7 cellular contexts compared by ENCODE assay signal in the genomic region with DNA sequence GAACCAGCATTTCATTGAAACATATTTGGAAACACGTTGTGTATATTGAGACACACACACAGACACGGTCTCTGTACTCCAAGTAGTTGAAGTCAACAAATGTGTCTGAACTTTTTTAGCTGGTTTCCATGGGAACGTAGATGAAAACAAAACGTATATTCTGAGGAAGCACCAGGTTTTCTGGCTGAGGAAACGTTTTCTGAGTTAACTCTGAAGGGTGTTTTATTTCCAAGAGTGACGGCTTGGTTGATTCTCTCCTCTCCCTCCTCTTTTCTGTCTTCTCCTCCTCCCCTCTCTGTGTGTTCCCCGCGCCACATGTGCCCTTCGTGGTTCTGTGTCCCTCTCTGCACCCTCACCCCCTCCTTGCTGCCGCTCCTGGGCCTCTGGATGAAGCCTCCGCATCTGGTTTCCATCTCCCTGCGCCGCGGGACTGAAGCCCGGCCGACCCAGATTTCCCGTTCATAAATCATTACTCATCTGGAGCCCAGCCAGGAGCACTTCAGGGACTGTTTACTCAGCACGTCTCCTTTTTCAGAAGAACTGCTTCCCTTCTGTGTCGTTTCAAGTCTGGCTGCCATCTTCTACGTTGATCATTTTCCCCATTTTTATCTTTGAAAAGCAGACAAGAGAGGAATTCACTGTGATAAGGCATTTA.
DNase-seq lines count a peak whose midpoint lies in the region; ATAC-seq and TF ChIP-seq lines count a peak whose summit lies in the region.

No MANE protein-coding gene starts in this region.

- H3K4me3 Mint-ChIP-seq in activated naive CD8-positive, alpha-beta T cell, result peak overlapping the region; percentile 80
- H3K4me3 Mint-ChIP-seq in natural killer cell, result no peak overlapping the region

- H3K27ac Mint-ChIP-seq in activated naive CD8-positive, alpha-beta T cell, result no peak overlapping the region
- no peak overlapping the region for H3K27ac Mint-ChIP-seq in natural killer cell

- TF ChIP-seq CTCF in natural killer cell (IDR thresholded peaks at IDR 0.05), result no peak

- peaks cover 11% of the 10 kb centered on the region for H3K4me1 Mint-ChIP-seq in activated naive CD8-positive, alpha-beta T cell (ENCODE audit: low read depth)
- peaks cover 0 to 7% of the 10 kb centered on the region in 2 donors for H3K4me1 Mint-ChIP-seq in natural killer cell

- H3K27me3 Mint-ChIP-seq in activated naive CD8-positive, alpha-beta T cell, result peaks cover 32% of the 10 kb centered on the region
- peaks cover 32 to 72% of the 10 kb centered on the region in 2 donors for H3K27me3 Mint-ChIP-seq in natural killer cell (ENCODE audit: low read depth in 2 of 2)

- DNase-seq in HCEC 1CT (peak; percentile 99), NCI-H226 (peak; percentile 93), left cardiac atrium (peak; percentile 97), retina (peak; percentile 54), natural killer cell (no peak)

- ATAC-seq in left cardiac atrium (peak; percentile 96 to 97), GM19324 (IDR thresholded peaks at IDR 0.05; ENCODE audit: low FRiP score, unreplicated experiment) (no peak), natural killer cell (no peak)

- intact Hi-C loops in left cardiac atrium (cut with DNase I), result loop anchor here in 1 of 2 donors (2.0 to 5.0 kb wide), 2 partner anchors 56 to 79 kb away; no protein-coding TSS in a partner anchor
- intact Hi-C loops in natural killer cell (cut with micrococcal nuclease), result no loop called here

- no peaks in the 10 kb centered on the region for H3K9me3 Mint-ChIP-seq in activated naive CD8-positive, alpha-beta T cell (ENCODE audit: low read depth)
- no peaks in the 10 kb centered on the region for H3K9me3 Mint-ChIP-seq in natural killer cell

- H3K36me3 Mint-ChIP-seq in activated naive CD8-positive, alpha-beta T cell, result peaks cover 2% of the 10 kb centered on the region
- H3K36me3 Mint-ChIP-seq in natural killer cell, result peaks cover 6% of the 10 kb centered on the region

Comparison
In these comparisons a context has a peak if more than half of its experiments do, and no peak if none do; other contexts are left out.
1. ATAC-seq: peak in left cardiac atrium (2 of 2); none in GM19324 (single experiment) and natural killer cell (0 of 3).